ENCODE assay signal across 26 cellular contexts in genomic region chr16:83845263-83845662, GRCh38.
"Had no signal": no experiment of that assay in that cellular context is flagged by ENCODE, and none has a peak within 500 bp of the region (broad histone marks: within the 10 kb centered on the region; RNA-seq: fewer than 3 reads in every experiment).

No MANE protein-coding gene starts in this region.

- H3K9me3 ChIP-seq: adrenal gland, body of pancreas, breast epithelium, SJCRH30 had no signal

- DNase-seq: activated CD4-positive, alpha-beta T cell treated with anti-CD3 and anti-CD28 coated beads, Interleukin-2, amount 10 ng/mL, durations not matched to agents 24 days and 14 days; activated CD4-positive, alpha-beta T cell treated with anti-CD3 and anti-CD28 coated beads, Interleukin-2, amount 50 U/mL, for 4 hours; activated CD8-positive, alpha-beta memory T cell treated with anti-CD3 and anti-CD28 coated beads, Interleukin-2, amount 50 U/mL, for 4 hours; activated CD8-positive, alpha-beta T cell treated with anti-CD3 and anti-CD28 coated beads for 36 hours; activated gamma-delta T cell treated with Interleukin-2 at 50 U/mL for 16 hours; activated naive CD4-positive, alpha-beta T cell treated with anti-CD3 and anti-CD28 coated beads for 36 hours; activated T-cell treated with anti-CD3 and anti-CD28 coated beads for 4 hours; activated T-cell treated with anti-CD3 and anti-CD28 coated beads, Interleukin-2, amount 50 U/mL, for 4 hours; adrenal gland; body of pancreas; NCI-H1048; NCI-H1105 treated with DMSO at 0.1 percent for 48 hours; NCI-H1436; NCI-H1694; NCI-H1930; NCI-H2081 treated with DMSO at 0.1 percent for 48 hours; NCI-H345; SHP77; SJCRH30 had no signal

- H3K36me3 ChIP-seq: adrenal gland, breast epithelium, SJCRH30 had no signal

- H3K27ac Mint-ChIP-seq: activated CD4-positive, alpha-beta T cell treated with anti-CD3 and anti-CD28 coated beads, Interleukin-2, amount 10 ng/mL, durations not matched to agents 24 days and 14 days; activated CD8-positive, alpha-beta T cell treated with anti-CD3 and anti-CD28 coated beads for 36 hours; activated naive CD4-positive, alpha-beta T cell treated with anti-CD3 and anti-CD28 coated beads for 36 hours; activated naive CD4-positive, alpha-beta T cell treated with anti-CD3 and anti-CD28 coated beads, Interleukin-2, amount 50 U/mL, for 72 hours; activated T-helper 1 cell treated with anti-CD3 and anti-CD28 coated beads, Interleukin-12 subunit alpha, Interleukin-12 subunit beta, Interleukin-2, Interleukin-4 antibody, amounts not matched to agents 30 ng/mL and 10 ng/mL and 1 ng/mL, durations not matched to agents 14 hours and 24 hours and 36 hours; T-helper 2 cell treated with Interferon-gamma antibody and Interleukin-4, amounts not matched to agents 5 μg/mL and 100 μg/mL, for 36 hours had no signal

- H3K36me3 Mint-ChIP-seq: activated naive CD4-positive, alpha-beta T cell treated with anti-CD3 and anti-CD28 coated beads, Interleukin-2, amount 50 U/mL, for 72 hours had no signal

- H3K4me3 ChIP-seq: adrenal gland, body of pancreas, breast epithelium, SJCRH30, SK-N-MC had no signal

- H3K27ac ChIP-seq: adrenal gland, body of pancreas, breast epithelium, SJCRH30, SK-N-MC had no signal

- H3K27me3 ChIP-seq: adrenal gland, body of pancreas, breast epithelium, SJCRH30 had no signal

- H3K9me3 Mint-ChIP-seq: activated CD4-positive, alpha-beta T cell treated with anti-CD3 and anti-CD28 coated beads, Interleukin-2, amount 10 ng/mL, durations not matched to agents 24 days and 14 days; activated CD8-positive, alpha-beta T cell treated with anti-CD3 and anti-CD28 coated beads for 36 hours; activated naive CD4-positive, alpha-beta T cell treated with anti-CD3 and anti-CD28 coated beads for 36 hours; activated naive CD4-positive, alpha-beta T cell treated with anti-CD3 and anti-CD28 coated beads, Interleukin-2, amount 50 U/mL, for 72 hours; activated T-cell treated with anti-CD3 and anti-CD28 coated beads, Interleukin-2, amount 50 U/mL, for 4 hours; activated T-helper 1 cell treated with anti-CD3 and anti-CD28 coated beads, Interleukin-12 subunit alpha, Interleukin-12 subunit beta, Interleukin-2, Interleukin-4 antibody, amounts not matched to agents 30 ng/mL and 10 ng/mL and 1 ng/mL, durations not matched to agents 14 hours and 24 hours and 36 hours; T-helper 2 cell treated with Interferon-gamma antibody and Interleukin-4, amounts not matched to agents 5 μg/mL and 100 μg/mL, for 36 hours had no signal

- H3K4me3 Mint-ChIP-seq: activated CD4-positive, alpha-beta T cell treated with anti-CD3 and anti-CD28 coated beads, Interleukin-2, amount 10 ng/mL, durations not matched to agents 24 days and 14 days; activated CD8-positive, alpha-beta T cell treated with anti-CD3 and anti-CD28 coated beads for 36 hours; activated naive CD4-positive, alpha-beta T cell treated with anti-CD3 and anti-CD28 coated beads for 36 hours; activated T-cell treated with anti-CD3 and anti-CD28 coated beads, Interleukin-2, amount 50 U/mL, for 4 hours; activated T-helper 1 cell treated with anti-CD3 and anti-CD28 coated beads, Interleukin-12 subunit alpha, Interleukin-12 subunit beta, Interleukin-2, Interleukin-4 antibody, amounts not matched to agents 30 ng/mL and 10 ng/mL and 1 ng/mL, durations not matched to agents 14 hours and 24 hours and 36 hours; T-helper 2 cell treated with Interferon-gamma antibody and Interleukin-4, amounts not matched to agents 5 μg/mL and 100 μg/mL, for 36 hours had no signal

- FAIRE-seq: astrocyte, TTC549 had no signal

- H3K4me1 Mint-ChIP-seq: activated CD4-positive, alpha-beta T cell treated with anti-CD3 and anti-CD28 coated beads, Interleukin-2, amount 10 ng/mL, durations not matched to agents 24 days and 14 days had no signal

- H3K4me1 ChIP-seq: adrenal gland, body of pancreas, breast epithelium, SJCRH30 had no signal

- H3K27me3 Mint-ChIP-seq: activated CD8-positive, alpha-beta T cell treated with anti-CD3 and anti-CD28 coated beads for 36 hours had no signal
